8 cellular contexts compared by ENCODE assay signal in the genomic region with DNA sequence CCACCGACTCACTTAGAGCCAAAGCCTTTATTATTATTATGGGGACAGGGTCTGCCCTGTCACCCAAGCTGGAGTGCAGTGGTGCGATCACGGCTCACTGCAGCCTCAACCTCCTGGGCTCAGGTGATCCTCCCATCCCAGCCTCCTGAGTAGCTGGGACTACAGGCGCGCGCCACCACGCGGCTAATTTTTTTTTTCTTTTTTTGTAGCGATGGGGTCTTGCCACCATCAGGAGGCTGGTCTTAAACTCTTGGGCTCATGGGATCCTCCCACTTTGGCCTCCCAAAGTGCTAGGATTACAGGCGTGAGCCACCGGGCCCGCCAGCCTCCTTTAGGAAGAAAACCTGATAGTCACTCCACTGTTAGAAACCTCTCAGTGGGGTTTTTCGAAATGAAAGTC. TPM values are rescaled to one million over a fixed set of nuclear protein-coding genes. Genes with fewer than 3 reads are reported as not detected.
DNase-seq lines count a peak whose midpoint lies in the region; ATAC-seq and TF ChIP-seq lines count a peak whose summit lies in the region.
"Not testable (repeated sequence)": the region's sequence is repeated elsewhere in the genome, so short reads cannot be mapped to it uniquely, and the experiment has no call there.

No MANE protein-coding gene starts in this region.

- H3K9me3 ChIP-seq in HUES48 (ENCODE audit: control insufficient read depth, insufficient read depth, low read length): peaks cover 11% of the 10 kb centered on the region
- H3K9me3 ChIP-seq in adipocyte (ENCODE audit: control insufficient read depth, low read length): peaks cover 20% of the 10 kb centered on the region
- peaks cover 0 to 18% of the 10 kb centered on the region in 2 donors for H3K9me3 ChIP-seq in left lung
- not testable (repeated sequence) for H3K9me3 ChIP-seq in neural progenitor cell (ENCODE audit: low read depth)

- peaks cover 31% of the 10 kb centered on the region for H3K4me1 Mint-ChIP-seq in T-helper 2 cell treated with Interferon-gamma antibody and Interleukin-4, amounts not matched to agents 5 μg/mL and 100 μg/mL, for 36 hours (ENCODE audit: low read depth)
- peaks cover 33% of the 10 kb centered on the region for H3K4me1 Mint-ChIP-seq in endothelial cell (ENCODE audit: unreplicated experiment)
- H3K4me1 Mint-ChIP-seq in neural progenitor cell: peaks cover 26% of the 10 kb centered on the region
- peaks cover 37% of the 10 kb centered on the region for H3K4me1 Mint-ChIP-seq in stimulated activated naive CD8-positive, alpha-beta T cell treated with anti-CD3 and anti-CD28 coated beads, Interleukin-15, Interleukin-2, amounts not matched to agents 100 ng/mL and 50 ng/mL, for 24 hours (ENCODE audit: low read depth)

- not testable (repeated sequence) for TF ChIP-seq CTCF in AG10803 (conservative IDR thresholded peaks at IDR 0.05; ENCODE audit: low read length); endothelial cell (IDR thresholded peaks at IDR 0.05; ENCODE audit: unreplicated experiment); left lung (IDR thresholded peaks at IDR 0.05); neural progenitor cell (IDR thresholded peaks at IDR 0.05)

- H3K79me2 ChIP-seq in neural progenitor cell (ENCODE audit: low read depth): peaks cover 36% of the 10 kb centered on the region

- H4K20me1 ChIP-seq in neural progenitor cell (ENCODE audit: low read depth): peaks cover 36% of the 10 kb centered on the region

- peak overlapping the region; percentile 91 for H3K4me2 ChIP-seq in neural progenitor cell

- H3K4me3 ChIP-seq in AG10803 (ENCODE audit: low read length) (peak overlapping the region; percentile 86), HUES48 (ENCODE audit: low read depth, low read length) (peak overlapping the region; percentile 89; the same call in 1 of the 2 replicates), adipocyte (ENCODE audit: low read length) (peak overlapping the region; percentile 92), left lung (peak overlapping the region; percentile 78 to 83), neural progenitor cell (peak overlapping the region; percentile 72)

- peak overlapping the region; percentile 82 for H3K4me3 Mint-ChIP-seq in T-helper 2 cell treated with Interferon-gamma antibody and Interleukin-4, amounts not matched to agents 5 μg/mL and 100 μg/mL, for 36 hours
- H3K4me3 Mint-ChIP-seq in endothelial cell (ENCODE audit: unreplicated experiment) (peak overlapping the region; percentile 89), neural progenitor cell (peak overlapping the region; percentile 90)
- peak overlapping the region; percentile 81 for H3K4me3 Mint-ChIP-seq in stimulated activated naive CD8-positive, alpha-beta T cell treated with anti-CD3 and anti-CD28 coated beads, Interleukin-15, Interleukin-2, amounts not matched to agents 100 ng/mL and 50 ng/mL, for 24 hours

- H2AFZ ChIP-seq in neural progenitor cell (replicated peaks): peak overlapping the region; percentile 84

- intact Hi-C loops in left lung (cut with DNase I): not testable (repeated sequence)

- not testable (repeated sequence) for H3K36me3 ChIP-seq in HUES48 (ENCODE audit: control insufficient read depth, insufficient read depth, low read length); adipocyte (ENCODE audit: control insufficient read depth, insufficient read depth, low read length, severe bottlenecking); left lung; neural progenitor cell

- H3K36me3 Mint-ChIP-seq in T-helper 2 cell treated with Interferon-gamma antibody and Interleukin-4, amounts not matched to agents 5 μg/mL and 100 μg/mL, for 36 hours (ENCODE audit: low read depth): peaks cover 31% of the 10 kb centered on the region
- H3K36me3 Mint-ChIP-seq in endothelial cell (ENCODE audit: low read depth, unreplicated experiment): peaks cover 18% of the 10 kb centered on the region
- not testable (repeated sequence) for H3K36me3 Mint-ChIP-seq in neural progenitor cell
- peaks cover 16% of the 10 kb centered on the region for H3K36me3 Mint-ChIP-seq in stimulated activated naive CD8-positive, alpha-beta T cell treated with anti-CD3 and anti-CD28 coated beads, Interleukin-15, Interleukin-2, amounts not matched to agents 100 ng/mL and 50 ng/mL, for 24 hours (ENCODE audit: low read depth)

- H3K9ac ChIP-seq in HUES48 (ENCODE audit: low read depth, low read length); neural progenitor cell: not testable (repeated sequence)
- peak overlapping the region; percentile 91 for H3K9ac ChIP-seq in adipocyte (ENCODE audit: low read length)

- H3K27me3 ChIP-seq in HUES48 (ENCODE audit: control insufficient read depth, insufficient read depth, low read length); adipocyte (replicated peaks; ENCODE audit: control insufficient read depth, insufficient read depth, low read length); left lung; neural progenitor cell: not testable (repeated sequence)

- ATAC-seq in left lung: not testable (repeated sequence)

- not testable (repeated sequence) for H3K27ac ChIP-seq in HUES48 (ENCODE audit: low read depth, low read length); left lung; neural progenitor cell

- H3K27ac Mint-ChIP-seq in T-helper 2 cell treated with Interferon-gamma antibody and Interleukin-4, amounts not matched to agents 5 μg/mL and 100 μg/mL, for 36 hours; endothelial cell (ENCODE audit: unreplicated experiment); neural progenitor cell: not testable (repeated sequence)
- peak overlapping the region; percentile 77 for H3K27ac Mint-ChIP-seq in stimulated activated naive CD8-positive, alpha-beta T cell treated with anti-CD3 and anti-CD28 coated beads, Interleukin-15, Interleukin-2, amounts not matched to agents 100 ng/mL and 50 ng/mL, for 24 hours

- not testable (repeated sequence) for H3K27me3 Mint-ChIP-seq in T-helper 2 cell treated with Interferon-gamma antibody and Interleukin-4, amounts not matched to agents 5 μg/mL and 100 μg/mL, for 36 hours (ENCODE audit: low read depth); neural progenitor cell (ENCODE audit: insufficient read depth, low read depth); stimulated activated naive CD8-positive, alpha-beta T cell treated with anti-CD3 and anti-CD28 coated beads, Interleukin-15, Interleukin-2, amounts not matched to agents 100 ng/mL and 50 ng/mL, for 24 hours
- peaks cover 14% of the 10 kb centered on the region for H3K27me3 Mint-ChIP-seq in endothelial cell (ENCODE audit: unreplicated experiment)

- H3K4me1 ChIP-seq in HUES48 (ENCODE audit: control insufficient read depth, insufficient read depth, low read length) (peaks cover 15% of the 10 kb centered on the region), adipocyte (ENCODE audit: control insufficient read depth, insufficient read depth, low read length) (peaks cover 33% of the 10 kb centered on the region), left lung (peaks cover 17 to 40% of the 10 kb centered on the region in 2 donors), neural progenitor cell (peaks cover 15% of the 10 kb centered on the region)

- not testable (repeated sequence) for H3F3A ChIP-seq in neural progenitor cell (ENCODE audit: low read depth)

- H3K9me3 Mint-ChIP-seq in T-helper 2 cell treated with Interferon-gamma antibody and Interleukin-4, amounts not matched to agents 5 μg/mL and 100 μg/mL, for 36 hours: peaks cover 20% of the 10 kb centered on the region
- not testable (repeated sequence) for H3K9me3 Mint-ChIP-seq in endothelial cell (ENCODE audit: unreplicated experiment)
- H3K9me3 Mint-ChIP-seq in neural progenitor cell: peaks cover 13% of the 10 kb centered on the region
- peaks cover 12% of the 10 kb centered on the region for H3K9me3 Mint-ChIP-seq in stimulated activated naive CD8-positive, alpha-beta T cell treated with anti-CD3 and anti-CD28 coated beads, Interleukin-15, Interleukin-2, amounts not matched to agents 100 ng/mL and 50 ng/mL, for 24 hours

- not testable (repeated sequence) for DNase-seq in AG10803 (ENCODE audit: low read depth); T-helper 2 cell treated with Interferon-gamma antibody and Interleukin-4, amounts not matched to agents 5 μg/mL and 100 μg/mL, for 36 hours (ENCODE audit: low spot score); adipocyte (ENCODE audit: low read depth); endothelial cell (ENCODE audit: low spot score); left lung; neural progenitor cell (ENCODE audit: low spot score)

RNA-seq across cellular contexts. Expression of a gene that starts 1.0 kb away (rescaled TPM):
- total RNA-seq in endothelial cell (ENCODE audit: unreplicated experiment): 107 TPM
- total RNA-seq in left lung: 10 to 100 TPM; 48.5 to 58.9 TPM
- 50.8 and 77.4 TPM in 2 replicates for total RNA-seq in neural progenitor cell (ENCODE audit: low replicate concordance)
